Comparison of ENCODE assay signal across 8 cellular contexts in the genomic region with DNA sequence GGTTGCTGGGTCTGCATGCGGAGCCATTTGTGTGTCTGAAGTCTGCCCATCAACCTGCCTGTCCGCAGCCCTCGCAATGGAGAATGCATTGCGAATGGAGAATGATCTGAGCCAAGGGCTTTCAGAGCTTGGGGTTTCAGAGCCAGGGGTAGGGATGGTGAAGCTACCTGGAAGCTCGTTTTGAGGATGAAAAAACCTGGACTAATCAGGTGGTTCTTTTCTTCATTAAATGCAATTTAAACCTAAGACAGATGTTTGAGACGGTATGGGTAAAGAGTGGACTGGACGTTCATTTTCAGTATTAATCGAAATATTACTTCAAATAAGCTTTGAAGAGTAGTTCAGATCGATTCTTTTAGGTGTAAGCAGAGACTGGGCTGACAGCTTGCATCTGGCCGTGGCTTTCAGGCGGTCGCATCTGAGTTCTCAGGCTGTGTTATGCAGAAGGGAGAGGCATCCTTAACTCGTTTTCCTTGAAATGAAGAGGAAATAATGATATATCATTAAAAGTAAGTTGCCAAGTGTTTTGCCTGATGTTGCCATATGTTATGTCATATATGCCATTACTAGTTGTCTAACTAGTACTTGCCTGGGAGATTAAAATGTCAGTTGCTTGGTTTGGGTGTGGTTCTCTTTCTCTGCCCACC. TPM values are rescaled to one million over a fixed set of nuclear protein-coding genes. Genes with fewer than 3 reads are reported as not detected.
A peak's percentile ranks its signal among the peaks of the same experiment; 100 is the strongest.
DNase-seq lines count a peak whose midpoint lies in the region; ATAC-seq lines count a peak whose summit lies in the region.

No MANE protein-coding gene starts in this region.

- peak overlapping the region; percentile 11 for H3K27ac ChIP-seq in neuronal stem cell (replicated peaks; ENCODE audit: low read length)

- ATAC-seq in effector memory CD8-positive, alpha-beta T cell (replicated peaks), result no peak
- ATAC-seq in GM18870 (IDR thresholded peaks at IDR 0.05; ENCODE audit: unreplicated experiment) (no peak), GM18517 (IDR thresholded peaks at IDR 0.05; ENCODE audit: unreplicated experiment) (no peak)

- peak overlapping the region; percentile 85 for H2AFZ ChIP-seq in neuronal stem cell (ENCODE audit: low read length)

- no peak overlapping the region for H2AK5ac ChIP-seq in neuronal stem cell (ENCODE audit: low read depth, low read length)

- H2BK120ac ChIP-seq in neuronal stem cell (ENCODE audit: low read depth, low read length), result no peak overlapping the region

- H3K27me3 Mint-ChIP-seq in effector memory CD8-positive, alpha-beta T cell, result peaks cover 6 to 23% of the 10 kb centered on the region in 2 donors

- no peak overlapping the region for H4K8ac ChIP-seq in neuronal stem cell (ENCODE audit: low read depth, low read length)

- peaks cover 3 to 17% of the 10 kb centered on the region in 2 donors for H3K9me3 ChIP-seq in neuronal stem cell (replicated peaks in 1 of 2; ENCODE audit: control insufficient read depth in 2 of 2, insufficient read depth in 1 of 2, low read depth in 1 of 2, low read length in 2 of 2)

- peaks cover 3% of the 10 kb centered on the region for H3K79me1 ChIP-seq in neuronal stem cell (ENCODE audit: low read depth, low read length)

- H3K4me1 Mint-ChIP-seq in effector memory CD8-positive, alpha-beta T cell (ENCODE audit: low read depth in 2 of 2), result peaks cover 25 to 26% of the 10 kb centered on the region in 2 donors

- H3K9me3 Mint-ChIP-seq in effector memory CD8-positive, alpha-beta T cell, result peaks cover 0 to 8% of the 10 kb centered on the region in 2 donors

- H3K18ac ChIP-seq in neuronal stem cell (ENCODE audit: low read length), result peak overlapping the region; percentile 76

- peak overlapping the region; percentile 56 to 78 for H3K4me3 ChIP-seq in neuronal stem cell (ENCODE audit: low read length in 2 of 2)

- H2BK12ac ChIP-seq in neuronal stem cell (ENCODE audit: low read length), result no peak overlapping the region

- peaks cover 8% of the 10 kb centered on the region for H3K36me3 Mint-ChIP-seq in effector memory CD8-positive, alpha-beta T cell (ENCODE audit: insufficient read depth)

- peaks cover 0 to 10% (median 0%) of the 10 kb centered on the region in 3 experiments for H3K27me3 ChIP-seq in neuronal stem cell (ENCODE audit: control insufficient read depth in 3 of 3, insufficient read depth in 3 of 3, low read depth in 1 of 3, low read length in 3 of 3)

- H2BK15ac ChIP-seq in neuronal stem cell (ENCODE audit: low read length), result no peak overlapping the region

- H4K91ac ChIP-seq in neuronal stem cell (ENCODE audit: low read depth, low read length, poor library complexity), result no peak overlapping the region

- H2BK5ac ChIP-seq in neuronal stem cell (ENCODE audit: low read length), result no peak overlapping the region

- H3K23ac ChIP-seq in neuronal stem cell (ENCODE audit: low read depth, low read length, poor library complexity), result peak overlapping the region; percentile 76

- peak overlapping the region; percentile 93 for H3K4me2 ChIP-seq in neuronal stem cell (ENCODE audit: insufficient read depth, low read length, poor library complexity, severe bottlenecking)

- peaks cover 7 to 11% of the 10 kb centered on the region in 2 donors for H3K4me1 ChIP-seq in neuronal stem cell (ENCODE audit: control insufficient read depth in 2 of 2, insufficient read depth in 1 of 2, low read depth in 1 of 2, low read length in 2 of 2)

- in situ Hi-C loops in ACHN (cut with HindIII; ENCODE audit: low pct_ligation_motif_present, low pct_unique_long_range_greater_than_20kb, low sequenced_read_pairs), result no loop called here

- peak overlapping the region; percentile 76 to 87 for H3K4me3 Mint-ChIP-seq in effector memory CD8-positive, alpha-beta T cell

- H3K9ac ChIP-seq in neuronal stem cell (ENCODE audit: low read depth, low read length, poor library complexity), result peak overlapping the region; percentile 61

- WGBS in neuronal stem cell (ENCODE audit: extremely low coverage in 2 of 2, insufficient read length in 2 of 2, insufficient replicate concordance in 1 of 2), 2 donors, result no CpG with 5 or more reads among the region's 13 CpGs

- H3K14ac ChIP-seq in neuronal stem cell (ENCODE audit: low read length), result peak overlapping the region; percentile 33

- H3K36me3 ChIP-seq in neuronal stem cell (replicated peaks in 1 of 2; ENCODE audit: control insufficient read depth in 2 of 2, insufficient read depth in 2 of 2, low read length in 2 of 2), result peaks cover 0 to 5% of the 10 kb centered on the region in 2 donors

- peak; percentile 41 for DNase-seq in COLO668 (lab: John Stamatoyannopoulos, UW; ENCODE audit: unreplicated experiment)
- peak; percentile 48 for DNase-seq in NCI-H146 treated with DMSO at 0.1 percent for 48 hours (lab: John Stamatoyannopoulos, UW; ENCODE audit: unreplicated experiment)
- no peak for DNase-seq in effector memory CD8-positive, alpha-beta T cell
- no peak for DNase-seq in neuronal stem cell (ENCODE audit: low spot score)
- DNase-seq in ACHN, result no peak
- no peak for DNase-seq in HCEC 1CT

- H3K27ac Mint-ChIP-seq in effector memory CD8-positive, alpha-beta T cell, result peak overlapping the region; percentile 82 to 84

- no peak overlapping the region for H3K4ac ChIP-seq in neuronal stem cell (ENCODE audit: low read length)

RNA-seq across cellular contexts. Expression of gene MCF2L, which starts 0.8 kb away (rescaled TPM):
- polyA plus RNA-seq in neuronal stem cell (2013, experiment 1 of 2), result 20.8 TPM
- polyA plus RNA-seq in neuronal stem cell (2013, experiment 2 of 2), result 20.3 TPM

Comparison
In these comparisons a context has a peak if more than half of its experiments do, and no peak if none do; other contexts are left out.
1. DNase-seq: peak in COLO668 (single experiment) and NCI-H146 treated with DMSO at 0.1 percent for 48 hours (single experiment); none in effector memory CD8-positive, alpha-beta T cell (0 of 3), neuronal stem cell (single experiment), ACHN (single experiment) and HCEC 1CT (single experiment).